In genomic region chr20:3330046-3330741, GRCh38 we compare ENCODE assay signal across 13 cellular contexts.
DNase-seq lines count a peak whose midpoint lies in the region; TF ChIP-seq lines count a peak whose summit lies in the region.
"Had no signal": no experiment of that assay in that cellular context is flagged by ENCODE, and none has a peak within 500 bp of the region (broad histone marks: within the 10 kb centered on the region; RNA-seq: fewer than 3 reads in every experiment).

No MANE protein-coding gene starts in this region.

- in situ Hi-C loops in GM13977 (cut with MboI; ENCODE audit: low pct_unique_long_range_greater_than_20kb, low sequenced_read_pairs, unreplicated experiment): no loop called here

- peaks cover 54% of the 10 kb centered on the region for H3K36me3 ChIP-seq in suprapubic skin

- TF ChIP-seq EP300 in suprapubic skin (IDR thresholded peaks at IDR 0.05): no peak

- no peak overlapping the region for H3K27ac ChIP-seq in suprapubic skin
- H3K27ac ChIP-seq: thoracic aorta had no signal

- no peaks in the 10 kb centered on the region for H3K9me3 ChIP-seq in suprapubic skin
- H3K9me3 ChIP-seq: thoracic aorta had no signal

- WGBS in suprapubic skin: 56% methylated on average over 4 of the region's 4 CpGs

- H3K4me3 ChIP-seq in fibroblast of villous mesenchyme (ENCODE audit: low read depth, low read length) (no peak overlapping the region), suprapubic skin (no peak overlapping the region)
- H3K4me3 ChIP-seq: thoracic aorta had no signal

- H3K4me1 ChIP-seq in suprapubic skin: peaks cover 8% of the 10 kb centered on the region

- TF ChIP-seq CTCF in GM13977 (IDR thresholded peaks at IDR 0.05; ENCODE audit: extremely low read depth, insufficient read depth, missing control alignments) (peak; percentile 22), fibroblast of villous mesenchyme (IDR thresholded peaks at IDR 0.05; ENCODE audit: insufficient read depth, low read depth, low read length) (peak; percentile 33), suprapubic skin (IDR thresholded peaks at IDR 0.05) (no peak)

- peak; percentile 34 to 42 for DNase-seq in AML-193 (lab: John Stamatoyannopoulos, UW)
- DNase-seq in GM13977 (ENCODE audit: low spot score): no peak
- peak; percentile 15 for DNase-seq in RPMI7951 (ENCODE audit: low read depth)
- DNase-seq in fibroblast of villous mesenchyme (ENCODE audit: low read depth): peak; percentile 73
- no peak for DNase-seq in NOMO-1 treated with dmso at 0.1 percent for 144 hours (lab: John Stamatoyannopoulos, UW; ENCODE audit: unreplicated experiment)
- no peak for DNase-seq in suprapubic skin (ENCODE audit: low spot score in 2 of 2)
- no peak for DNase-seq in retina
- no peak for DNase-seq in NCI-H1436 treated with DMSO at 0.1 percent for 48 hours (lab: John Stamatoyannopoulos, UW)
- DNase-seq: activated CD8-positive, alpha-beta memory T cell treated with anti-CD3 and anti-CD28 coated beads for 24 hours; activated naive CD8-positive, alpha-beta T cell treated with anti-CD3 and anti-CD28 coated beads for 36 hours; effector CD4-positive, alpha-beta T cell; NCI-H510A treated with DMSO at 0.1 percent for 48 hours had no signal

- H3K27me3 ChIP-seq in suprapubic skin: no peaks in the 10 kb centered on the region

- TF ChIP-seq POLR2A in suprapubic skin (IDR thresholded peaks at IDR 0.05): no peak

Comparison
In these comparisons a context has a peak if more than half of its experiments do, and no peak if none do; other contexts are left out.
1. DNase-seq: peak in AML-193 (2 of 2), RPMI7951 (single experiment) and fibroblast of villous mesenchyme (single experiment); none in GM13977 (single experiment), NOMO-1 treated with dmso at 0.1 percent for 144 hours (single experiment), suprapubic skin (0 of 2), retina (single experiment) and NCI-H1436 treated with DMSO at 0.1 percent for 48 hours (single experiment).
2. CTCF ChIP-seq: peak in GM13977 (single experiment) and fibroblast of villous mesenchyme (single experiment); none in suprapubic skin (0 of 2).